2 cellular contexts compared by ENCODE assay signal in genomic region chr7:107998660-107999480, GRCh38.
TF ChIP-seq lines count a peak whose summit lies in the region.

No MANE protein-coding gene starts in this region.

TF ChIP-seq in IMR-90, 13 proteins besides CTCF, POLR2A, EP300 and RAD21:
- TF ChIP-seq RFX5 (IDR thresholded peaks at IDR 0.05; ENCODE audit: low read depth, low read length) (no peak), MAFK (IDR thresholded peaks at IDR 0.05; ENCODE audit: low read depth, low read length) (peak; percentile 45; the same call in 1 of the 2 replicates)

TF ChIP-seq in K562, 482 proteins besides CTCF, POLR2A, EP300 and RAD21 (continues in another document):
- TF ChIP-seq TCF3 (CRISPR knock-in tag; IDR thresholded peaks at IDR 0.05) (no peak), RBFOX2 (IDR thresholded peaks at IDR 0.05; ENCODE audit: low read depth, low read length) (no peak), NCOA4 (IDR thresholded peaks at IDR 0.05; ENCODE audit: partially characterized antibody) (no peak), E2F8 (IDR thresholded peaks at IDR 0.05; ENCODE audit: low read depth, partially characterized antibody) (no peak), TAL1 (IDR thresholded peaks at IDR 0.05) (no peak), TAF15 (IDR thresholded peaks at IDR 0.05; ENCODE audit: low read depth, low read length) (no peak), ILK (tag; IDR thresholded peaks at IDR 0.05; ENCODE audit: borderline replicate concordance, low read depth) (no peak), ZNF3 (CRISPR knock-in tag; IDR thresholded peaks at IDR 0.05) (no peak), PRMT5 (CRISPR knock-in tag; IDR thresholded peaks at IDR 0.05) (no peak), ZNF263 (CRISPR knock-in tag; IDR thresholded peaks at IDR 0.05; ENCODE audit: borderline replicate concordance) (peak; percentile 60; the same call in 1 of the 2 replicates), PCBP2 (IDR thresholded peaks at IDR 0.05; ENCODE audit: low read depth, low read length, poor library complexity, severe bottlenecking) (no peak), ZNF561 (CRISPR knock-in tag; conservative IDR thresholded peaks at IDR 0.05) (no peak), ZBTB5 (IDR thresholded peaks at IDR 0.05) (no peak), FOXJ2 (tag; IDR thresholded peaks at IDR 0.05) (no peak), MYNN (IDR thresholded peaks at IDR 0.05) (no peak), MYNN (CRISPR knock-in tag; IDR thresholded peaks at IDR 0.05) (no peak), DACH1 (IDR thresholded peaks at IDR 0.05; ENCODE audit: partially characterized antibody) (no peak), SLC30A9 (CRISPR knock-in tag; IDR thresholded peaks at IDR 0.05) (no peak), ZNF408 (CRISPR knock-in tag; IDR thresholded peaks at IDR 0.05; ENCODE audit: low read depth) (no peak), MXD1 (CRISPR knock-in tag; IDR thresholded peaks at IDR 0.05; ENCODE audit: borderline replicate concordance, poor library complexity, severe bottlenecking) (no peak), XRCC5 (IDR thresholded peaks at IDR 0.05; ENCODE audit: low read depth, low read length) (no peak), RFX5 (IDR thresholded peaks at IDR 0.05; ENCODE audit: low read depth, low read length) (no peak), NR2F6 (CRISPR knock-in tag; IDR thresholded peaks at IDR 0.05) (no peak), ZNF766 (CRISPR knock-in tag; conservative IDR thresholded peaks at IDR 0.05) (no peak), ZBTB11 (CRISPR knock-in tag; IDR thresholded peaks at IDR 0.05) (no peak), DNMT1 (IDR thresholded peaks at IDR 0.05) (no peak), GABPA (tag; conservative IDR thresholded peaks at IDR 0.05; ENCODE audit: low read depth) (0 out of 2 replicates have a peak, but pooled peaks have one; percentile 14), PTTG1 (tag; IDR thresholded peaks at IDR 0.05; ENCODE audit: low read depth) (no peak), ZNF445 (CRISPR knock-in tag; IDR thresholded peaks at IDR 0.05; ENCODE audit: low read depth) (no peak), COPS2 (conservative IDR thresholded peaks at IDR 0.05) (no peak)
- TF ChIP-seq, protein P1, sequence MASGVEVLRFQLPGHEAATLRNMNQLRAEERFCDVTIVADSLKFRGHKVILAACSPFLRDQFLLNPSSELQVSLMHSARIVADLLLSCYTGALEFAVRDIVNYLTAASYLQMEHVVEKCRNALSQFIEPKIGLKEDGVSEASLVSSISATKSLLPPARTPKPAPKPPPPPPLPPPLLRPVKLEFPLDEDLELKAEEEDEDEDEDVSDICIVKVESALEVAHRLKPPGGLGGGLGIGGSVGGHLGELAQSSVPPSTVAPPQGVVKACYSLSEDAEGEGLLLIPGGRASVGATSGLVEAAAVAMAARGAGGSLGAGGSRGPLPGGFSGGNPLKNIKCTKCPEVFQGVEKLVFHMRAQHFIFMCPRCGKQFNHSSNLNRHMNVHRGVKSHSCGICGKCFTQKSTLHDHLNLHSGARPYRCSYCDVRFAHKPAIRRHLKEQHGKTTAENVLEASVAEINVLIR (CRISPR knock-in tag; IDR thresholded peaks at IDR 0.05): no peak
- TF ChIP-seq, protein P2, sequence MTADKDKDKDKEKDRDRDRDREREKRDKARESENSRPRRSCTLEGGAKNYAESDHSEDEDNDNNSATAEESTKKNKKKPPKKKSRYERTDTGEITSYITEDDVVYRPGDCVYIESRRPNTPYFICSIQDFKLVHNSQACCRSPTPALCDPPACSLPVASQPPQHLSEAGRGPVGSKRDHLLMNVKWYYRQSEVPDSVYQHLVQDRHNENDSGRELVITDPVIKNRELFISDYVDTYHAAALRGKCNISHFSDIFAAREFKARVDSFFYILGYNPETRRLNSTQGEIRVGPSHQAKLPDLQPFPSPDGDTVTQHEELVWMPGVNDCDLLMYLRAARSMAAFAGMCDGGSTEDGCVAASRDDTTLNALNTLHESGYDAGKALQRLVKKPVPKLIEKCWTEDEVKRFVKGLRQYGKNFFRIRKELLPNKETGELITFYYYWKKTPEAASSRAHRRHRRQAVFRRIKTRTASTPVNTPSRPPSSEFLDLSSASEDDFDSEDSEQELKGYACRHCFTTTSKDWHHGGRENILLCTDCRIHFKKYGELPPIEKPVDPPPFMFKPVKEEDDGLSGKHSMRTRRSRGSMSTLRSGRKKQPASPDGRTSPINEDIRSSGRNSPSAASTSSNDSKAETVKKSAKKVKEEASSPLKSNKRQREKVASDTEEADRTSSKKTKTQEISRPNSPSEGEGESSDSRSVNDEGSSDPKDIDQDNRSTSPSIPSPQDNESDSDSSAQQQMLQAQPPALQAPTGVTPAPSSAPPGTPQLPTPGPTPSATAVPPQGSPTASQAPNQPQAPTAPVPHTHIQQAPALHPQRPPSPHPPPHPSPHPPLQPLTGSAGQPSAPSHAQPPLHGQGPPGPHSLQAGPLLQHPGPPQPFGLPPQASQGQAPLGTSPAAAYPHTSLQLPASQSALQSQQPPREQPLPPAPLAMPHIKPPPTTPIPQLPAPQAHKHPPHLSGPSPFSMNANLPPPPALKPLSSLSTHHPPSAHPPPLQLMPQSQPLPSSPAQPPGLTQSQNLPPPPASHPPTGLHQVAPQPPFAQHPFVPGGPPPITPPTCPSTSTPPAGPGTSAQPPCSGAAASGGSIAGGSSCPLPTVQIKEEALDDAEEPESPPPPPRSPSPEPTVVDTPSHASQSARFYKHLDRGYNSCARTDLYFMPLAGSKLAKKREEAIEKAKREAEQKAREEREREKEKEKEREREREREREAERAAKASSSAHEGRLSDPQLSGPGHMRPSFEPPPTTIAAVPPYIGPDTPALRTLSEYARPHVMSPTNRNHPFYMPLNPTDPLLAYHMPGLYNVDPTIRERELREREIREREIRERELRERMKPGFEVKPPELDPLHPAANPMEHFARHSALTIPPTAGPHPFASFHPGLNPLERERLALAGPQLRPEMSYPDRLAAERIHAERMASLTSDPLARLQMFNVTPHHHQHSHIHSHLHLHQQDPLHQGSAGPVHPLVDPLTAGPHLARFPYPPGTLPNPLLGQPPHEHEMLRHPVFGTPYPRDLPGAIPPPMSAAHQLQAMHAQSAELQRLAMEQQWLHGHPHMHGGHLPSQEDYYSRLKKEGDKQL (CRISPR knock-in tag; IDR thresholded peaks at IDR 0.05; ENCODE audit: borderline replicate concordance): 0 out of 2 replicates have a peak, but pooled peaks have one; percentile 30
- TF ChIP-seq, protein P3, sequence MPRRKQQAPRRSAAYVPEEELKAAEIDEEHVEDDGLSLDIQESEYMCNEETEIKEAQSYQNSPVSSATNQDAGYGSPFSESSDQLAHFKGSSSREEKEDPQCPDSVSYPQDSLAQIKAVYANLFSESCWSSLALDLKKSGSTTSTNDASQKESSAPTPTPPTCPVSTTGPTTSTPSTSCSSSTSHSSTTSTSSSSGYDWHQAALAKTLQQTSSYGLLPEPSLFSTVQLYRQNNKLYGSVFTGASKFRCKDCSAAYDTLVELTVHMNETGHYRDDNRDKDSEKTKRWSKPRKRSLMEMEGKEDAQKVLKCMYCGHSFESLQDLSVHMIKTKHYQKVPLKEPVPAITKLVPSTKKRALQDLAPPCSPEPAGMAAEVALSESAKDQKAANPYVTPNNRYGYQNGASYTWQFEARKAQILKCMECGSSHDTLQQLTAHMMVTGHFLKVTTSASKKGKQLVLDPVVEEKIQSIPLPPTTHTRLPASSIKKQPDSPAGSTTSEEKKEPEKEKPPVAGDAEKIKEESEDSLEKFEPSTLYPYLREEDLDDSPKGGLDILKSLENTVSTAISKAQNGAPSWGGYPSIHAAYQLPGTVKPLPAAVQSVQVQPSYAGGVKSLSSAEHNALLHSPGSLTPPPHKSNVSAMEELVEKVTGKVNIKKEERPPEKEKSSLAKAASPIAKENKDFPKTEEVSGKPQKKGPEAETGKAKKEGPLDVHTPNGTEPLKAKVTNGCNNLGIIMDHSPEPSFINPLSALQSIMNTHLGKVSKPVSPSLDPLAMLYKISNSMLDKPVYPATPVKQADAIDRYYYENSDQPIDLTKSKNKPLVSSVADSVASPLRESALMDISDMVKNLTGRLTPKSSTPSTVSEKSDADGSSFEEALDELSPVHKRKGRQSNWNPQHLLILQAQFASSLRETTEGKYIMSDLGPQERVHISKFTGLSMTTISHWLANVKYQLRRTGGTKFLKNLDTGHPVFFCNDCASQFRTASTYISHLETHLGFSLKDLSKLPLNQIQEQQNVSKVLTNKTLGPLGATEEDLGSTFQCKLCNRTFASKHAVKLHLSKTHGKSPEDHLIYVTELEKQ (CRISPR knock-in tag; IDR thresholded peaks at IDR 0.05): no peak
- TF ChIP-seq, protein P4, sequence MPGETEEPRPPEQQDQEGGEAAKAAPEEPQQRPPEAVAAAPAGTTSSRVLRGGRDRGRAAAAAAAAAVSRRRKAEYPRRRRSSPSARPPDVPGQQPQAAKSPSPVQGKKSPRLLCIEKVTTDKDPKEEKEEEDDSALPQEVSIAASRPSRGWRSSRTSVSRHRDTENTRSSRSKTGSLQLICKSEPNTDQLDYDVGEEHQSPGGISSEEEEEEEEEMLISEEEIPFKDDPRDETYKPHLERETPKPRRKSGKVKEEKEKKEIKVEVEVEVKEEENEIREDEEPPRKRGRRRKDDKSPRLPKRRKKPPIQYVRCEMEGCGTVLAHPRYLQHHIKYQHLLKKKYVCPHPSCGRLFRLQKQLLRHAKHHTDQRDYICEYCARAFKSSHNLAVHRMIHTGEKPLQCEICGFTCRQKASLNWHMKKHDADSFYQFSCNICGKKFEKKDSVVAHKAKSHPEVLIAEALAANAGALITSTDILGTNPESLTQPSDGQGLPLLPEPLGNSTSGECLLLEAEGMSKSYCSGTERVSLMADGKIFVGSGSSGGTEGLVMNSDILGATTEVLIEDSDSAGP (CRISPR knock-in tag; IDR thresholded peaks at IDR 0.05): no peak
- TF ChIP-seq, protein P5, sequence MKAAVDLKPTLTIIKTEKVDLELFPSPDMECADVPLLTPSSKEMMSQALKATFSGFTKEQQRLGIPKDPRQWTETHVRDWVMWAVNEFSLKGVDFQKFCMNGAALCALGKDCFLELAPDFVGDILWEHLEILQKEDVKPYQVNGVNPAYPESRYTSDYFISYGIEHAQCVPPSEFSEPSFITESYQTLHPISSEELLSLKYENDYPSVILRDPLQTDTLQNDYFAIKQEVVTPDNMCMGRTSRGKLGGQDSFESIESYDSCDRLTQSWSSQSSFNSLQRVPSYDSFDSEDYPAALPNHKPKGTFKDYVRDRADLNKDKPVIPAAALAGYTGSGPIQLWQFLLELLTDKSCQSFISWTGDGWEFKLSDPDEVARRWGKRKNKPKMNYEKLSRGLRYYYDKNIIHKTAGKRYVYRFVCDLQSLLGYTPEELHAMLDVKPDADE (conservative IDR thresholded peaks at IDR 0.05; ENCODE audit: control insufficient read depth, low read depth, low read length): no peak
- TF ChIP-seq, protein P6, sequence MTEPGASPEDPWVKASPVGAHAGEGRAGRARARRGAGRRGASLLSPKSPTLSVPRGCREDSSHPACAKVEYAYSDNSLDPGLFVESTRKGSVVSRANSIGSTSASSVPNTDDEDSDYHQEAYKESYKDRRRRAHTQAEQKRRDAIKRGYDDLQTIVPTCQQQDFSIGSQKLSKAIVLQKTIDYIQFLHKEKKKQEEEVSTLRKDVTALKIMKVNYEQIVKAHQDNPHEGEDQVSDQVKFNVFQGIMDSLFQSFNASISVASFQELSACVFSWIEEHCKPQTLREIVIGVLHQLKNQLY (CRISPR knock-in tag; conservative IDR thresholded peaks at IDR 0.05): no peak
